In genomic region chr20:32336918-32337347, GRCh38 we compare ENCODE assay signal across 9 cellular contexts. TPM values are rescaled to one million over a fixed set of nuclear protein-coding genes. Genes with fewer than 3 reads are reported as not detected.
DNase-seq lines count a peak whose midpoint lies in the region; ATAC-seq, FAIRE-seq and TF ChIP-seq lines count a peak whose summit lies in the region.
"Had no signal": no experiment of that assay in that cellular context is flagged by ENCODE, and none has a peak within 500 bp of the region (broad histone marks: within the 10 kb centered on the region; RNA-seq: fewer than 3 reads in every experiment).

No MANE protein-coding gene starts in this region.

- no peak overlapping the region for H3K4me2 ChIP-seq in keratinocyte (ENCODE audit: control insufficient read depth, extremely low read depth, insufficient read depth, low read depth, low read length)

- H3K9me3 ChIP-seq in WERI-Rb-1 (ENCODE audit: severe bottlenecking) (no peaks in the 10 kb centered on the region), keratinocyte (ENCODE audit: control insufficient read depth, low read depth, low read length) (no peaks in the 10 kb centered on the region), upper lobe of left lung (no peaks in the 10 kb centered on the region)
- H3K9me3 ChIP-seq: SJCRH30 had no signal

- no peak overlapping the region for H3K9ac ChIP-seq in keratinocyte (ENCODE audit: control insufficient read depth, extremely low read depth, insufficient read depth, low read length)

- H3K4me1 ChIP-seq in keratinocyte (ENCODE audit: control insufficient read depth, extremely low read depth, insufficient read depth, low read length) (peaks cover 11% of the 10 kb centered on the region), upper lobe of left lung (peaks cover 21 to 39% (median 32%) of the 10 kb centered on the region in 4 donors)
- H3K4me1 ChIP-seq: SJCRH30 had no signal

- TF ChIP-seq POLR2A in upper lobe of left lung (IDR thresholded peaks at IDR 0.05), result no peak

- H3K4me3 ChIP-seq in WERI-Rb-1 (ENCODE audit: low read depth, low read length) (no peak overlapping the region), keratinocyte (ENCODE audit: control insufficient read depth in 2 of 3, extremely low read depth in 1 of 3, insufficient read depth in 2 of 3, low read depth in 1 of 3, low read length in 3 of 3) (no peak overlapping the region), upper lobe of left lung (no peak overlapping the region)
- H3K4me3 ChIP-seq: SJCRH30 had no signal

- peak; percentile 38 to 70 for ATAC-seq in upper lobe of left lung (ENCODE audit: low FRiP score in 2 of 2)
- ATAC-seq in HG03196 (IDR thresholded peaks at IDR 0.05; ENCODE audit: unreplicated experiment), result no peak
- ATAC-seq in GM18517 (IDR thresholded peaks at IDR 0.05; ENCODE audit: unreplicated experiment), result no peak

- no peak for TF ChIP-seq EP300 in upper lobe of left lung (IDR thresholded peaks at IDR 0.05)

- no peaks in the 10 kb centered on the region for H4K20me1 ChIP-seq in keratinocyte (ENCODE audit: control insufficient read depth, extremely low read depth, insufficient read depth, low read length)

- TF ChIP-seq CTCF in WERI-Rb-1 (IDR thresholded peaks at IDR 0.05; ENCODE audit: low read depth, low read length), result peak; percentile 55
- peak; percentile 18 to 52 (median 36) for TF ChIP-seq CTCF in keratinocyte (optimal IDR thresholded peaks at IDR 0.05 in 1 of 3, IDR thresholded peaks at IDR 0.05 in 1 of 3, conservative IDR thresholded peaks at IDR 0.05 in 1 of 3; ENCODE audit: extremely low read depth in 1 of 3, insufficient read depth in 2 of 3, low read length in 3 of 3)
- TF ChIP-seq CTCF in upper lobe of left lung (IDR thresholded peaks at IDR 0.05), result peak; percentile 47 to 63 (median 56)

- H2AFZ ChIP-seq in keratinocyte (ENCODE audit: control insufficient read depth, low read length), result no peak overlapping the region

- H3K36me3 ChIP-seq in WERI-Rb-1 (no peaks in the 10 kb centered on the region; the same call in none of the 2 replicates), keratinocyte (ENCODE audit: control insufficient read depth in 2 of 2, extremely low read depth in 1 of 2, insufficient read depth in 2 of 2, low read length in 2 of 2) (peaks cover 0 to 8% of the 10 kb centered on the region in 2 experiments), upper lobe of left lung (peaks cover 0 to 12% (median under 1%) of the 10 kb centered on the region in 4 donors)
- H3K36me3 ChIP-seq: SJCRH30 had no signal

- FAIRE-seq in keratinocyte (lab: Jason Lieb, UNC), result no peak

- 17 to 24% methylated on average over 5 of the region's 5 CpGs for WGBS in upper lobe of left lung, 2 donors

- no peaks in the 10 kb centered on the region for H3K9me1 ChIP-seq in keratinocyte (ENCODE audit: control insufficient read depth, extremely low read depth, insufficient read depth, low read length)

- no peaks in the 10 kb centered on the region for H3K27me3 ChIP-seq in WERI-Rb-1 (ENCODE audit: insufficient read depth, low read depth, severe bottlenecking)
- no peaks in the 10 kb centered on the region for H3K27me3 ChIP-seq in keratinocyte (ENCODE audit: control insufficient read depth, extremely low read depth, insufficient read depth, low read length)
- no peaks in the 10 kb centered on the region for H3K27me3 ChIP-seq in upper lobe of left lung
- H3K27me3 ChIP-seq: SJCRH30 had no signal

- H3K79me2 ChIP-seq in keratinocyte (ENCODE audit: control insufficient read depth, insufficient read depth, low read length), result no peaks in the 10 kb centered on the region

- no peak overlapping the region for H3K27ac ChIP-seq in WERI-Rb-1
- H3K27ac ChIP-seq in keratinocyte (ENCODE audit: control insufficient read depth, insufficient read depth, low read length), result no peak overlapping the region
- peak overlapping the region in 2 of 4 donors; percentile 18 to 27 for H3K27ac ChIP-seq in upper lobe of left lung
- H3K27ac ChIP-seq: SJCRH30 had no signal

- dilution Hi-C loops in keratinocyte (cut with MboI; ENCODE audit: extremely low pct_ligation_motif_present, low sequenced_read_pairs), result no loop called here

- peak; percentile 51 for DNase-seq in EL
- DNase-seq in Kasumi-1 (lab: John Stamatoyannopoulos, UW), result peak; percentile 91 to 93
- DNase-seq in WERI-Rb-1, result no peak
- DNase-seq in keratinocyte (ENCODE audit: low read depth, low spot score), result no peak
- no peak for DNase-seq in upper lobe of left lung
- no peak for DNase-seq in HK-2 (ENCODE audit: unreplicated experiment)

RNA-seq across cellular contexts. Expression of gene ASXL1, which starts 21.2 kb away (rescaled TPM):
- polyA plus RNA-seq in keratinocyte, result 17.4 to 26.9 TPM (median 20.0 TPM) in 3 replicates
- 18.6 TPM for polyA plus RNA-seq in keratinocyte (2011; ENCODE audit: low read depth)
- 11.3 and 12.5 TPM in 2 replicates for polyA plus RNA-seq in keratinocyte (2011; cell fraction: cytosol; rRNA removed)
- 79.7 and 80.6 TPM in 2 replicates for polyA plus RNA-seq in keratinocyte (2011; cell fraction: nucleus; rRNA removed)
- 15.0 and 23.6 TPM in 2 replicates for polyA plus RNA-seq in keratinocyte (2012; ENCODE audit: low replicate concordance)
- polyA minus RNA-seq in keratinocyte, result 28.1 to 42.9 TPM (median 34.5 TPM) in 3 replicates
- polyA minus RNA-seq in keratinocyte (2011; cell fraction: cytosol; rRNA and poly(A)+ RNA removed), result 19.4 TPM
- 34.2 and 62.1 TPM in 2 replicates for polyA minus RNA-seq in keratinocyte (2011; cell fraction: nucleus; rRNA and poly(A)+ RNA removed)
- 100 to 1,000 TPM in 3 of 6 donors, 10 to 100 TPM in 3; 60.6 to 389 (median 88.5) TPM for total RNA-seq in upper lobe of left lung

RNA-seq across cellular contexts. Expression of gene KIF3B, which starts 59.5 kb away (rescaled TPM):
- 16.2 to 25.4 TPM (median 20.3 TPM) in 3 replicates for polyA plus RNA-seq in keratinocyte
- 11.4 TPM for polyA plus RNA-seq in keratinocyte (2011; ENCODE audit: low read depth)
- 18.3 and 26.1 TPM in 2 replicates for polyA plus RNA-seq in keratinocyte (2011; cell fraction: cytosol; rRNA removed)
- polyA plus RNA-seq in keratinocyte (2011; cell fraction: nucleus; rRNA removed), result 19.6 and 20.6 TPM in 2 replicates
- 7.7 and 19.7 TPM in 2 replicates for polyA plus RNA-seq in keratinocyte (2012; ENCODE audit: low replicate concordance)
- 15.7 to 27.4 TPM (median 18.2 TPM) in 3 replicates for polyA minus RNA-seq in keratinocyte
- 14.4 TPM for polyA minus RNA-seq in keratinocyte (2011; cell fraction: cytosol; rRNA and poly(A)+ RNA removed)
- 10.6 and 22.0 TPM in 2 replicates for polyA minus RNA-seq in keratinocyte (2011; cell fraction: nucleus; rRNA and poly(A)+ RNA removed)
- total RNA-seq in upper lobe of left lung, result 10 to 100 TPM; 14.7 to 37.5 (median 26.7) TPM

Comparison
In these comparisons a context has a peak if more than half of its experiments do, and no peak if none do; other contexts are left out.
1. DNase-seq: peak in EL (single experiment) and Kasumi-1 (2 of 2); none in WERI-Rb-1 (single experiment), keratinocyte (single experiment), upper lobe of left lung (0 of 2) and HK-2 (single experiment).
2. ATAC-seq: peak in upper lobe of left lung (2 of 2); none in HG03196 (single experiment) and GM18517 (single experiment).
3. Peak in every context shown above with its lines, with median percentiles within 50 percentile points of each other: CTCF ChIP-seq.